In genomic region chr3:138593488-138594149, GRCh38 we compare ENCODE assay signal across 8 cellular contexts. TPM values are rescaled to one million over a fixed set of nuclear protein-coding genes. Genes with fewer than 3 reads are reported as not detected.
DNase-seq lines count a peak whose midpoint lies in the region; ATAC-seq and TF ChIP-seq lines count a peak whose summit lies in the region.

No MANE protein-coding gene starts in this region.

- no peaks in the 10 kb centered on the region for H3K27me3 ChIP-seq in mesendoderm (ENCODE audit: insufficient read depth, low read length, poor library complexity)

- H3K4me1 ChIP-seq in mesendoderm (ENCODE audit: control insufficient read depth, low read depth, low read length): no peaks in the 10 kb centered on the region

- H3K27ac Mint-ChIP-seq in stimulated activated naive CD8-positive, alpha-beta T cell treated with anti-CD3 and anti-CD28 coated beads, Interleukin-15, Interleukin-2, amounts not matched to agents 100 ng/mL and 50 ng/mL, for 24 hours: peak overlapping the region; percentile 31

- DNase-seq in stimulated activated naive CD8-positive, alpha-beta T cell treated with anti-CD3 and anti-CD28 coated beads, Interleukin-15, Interleukin-2, amounts not matched to agents 100 U/mL and 50 U/mL, for 24 hours: no peak
- DNase-seq in cardiac fibroblast (ENCODE audit: low read depth in 2 of 2) (peak in 1 of 2 donors; percentile 5), mesendoderm (peak; percentile 44), DMS53 (lab: John Stamatoyannopoulos, UW) (no peak)
- no peak for DNase-seq in stimulated activated naive CD4-positive, alpha-beta T cell treated with Interleukin-2 at 50 U/mL for 16 hours (lab: John Stamatoyannopoulos, UW)
- no peak for DNase-seq in stimulated activated CD4-positive, alpha-beta T cell treated with anti-CD3 and anti-CD28 coated beads, Interleukin-2, amount 100 ng/mL, for 48 hours

- H3K4me3 ChIP-seq in cardiac fibroblast (replicated peaks in 1 of 2; ENCODE audit: low read depth in 2 of 2, low read length in 2 of 2): peak overlapping the region; percentile 84 to 92
- peak overlapping the region; percentile 88 for H3K4me3 ChIP-seq in mesendoderm (ENCODE audit: low read length)

- H2BK120ac ChIP-seq in mesendoderm (ENCODE audit: low read depth, low read length): no peak overlapping the region

- peak overlapping the region; percentile 97 for H3K4me2 ChIP-seq in mesendoderm (ENCODE audit: low read length)

- H3K36me3 ChIP-seq in mesendoderm (ENCODE audit: control insufficient read depth, insufficient read depth, low read length): no peaks in the 10 kb centered on the region

- no CpG with 5 or more reads among the region's 22 CpGs for WGBS in mesendoderm (ENCODE audit: extremely low coverage, insufficient coverage, low lambda C conversion rate)

- TF ChIP-seq CTCF in cardiac fibroblast (IDR thresholded peaks at IDR 0.05; ENCODE audit: low read depth, low read length): no peak

- H3K4me3 Mint-ChIP-seq in stimulated activated naive CD8-positive, alpha-beta T cell treated with anti-CD3 and anti-CD28 coated beads, Interleukin-15, Interleukin-2, amounts not matched to agents 100 ng/mL and 50 ng/mL, for 24 hours: peak overlapping the region; percentile 87

- no peak overlapping the region for H3K4ac ChIP-seq in mesendoderm (ENCODE audit: low read depth, low read length)

- H4K5ac ChIP-seq in mesendoderm (ENCODE audit: low read length): no peak overlapping the region

- H3K9ac ChIP-seq in mesendoderm (ENCODE audit: low read length): peak overlapping the region; percentile 88

- H3K56ac ChIP-seq in mesendoderm (ENCODE audit: low read length): peak overlapping the region; percentile 92

- H2AK5ac ChIP-seq in mesendoderm (ENCODE audit: low read length): no peak overlapping the region

- H2BK15ac ChIP-seq in mesendoderm (replicated peaks; ENCODE audit: low read depth): no peak overlapping the region

- H4K8ac ChIP-seq in mesendoderm (ENCODE audit: low read depth, low read length): no peak overlapping the region

- peak overlapping the region; percentile 85 for H3K23ac ChIP-seq in mesendoderm (ENCODE audit: low read length)

- no peak overlapping the region for H2BK5ac ChIP-seq in mesendoderm (ENCODE audit: low read length)

- H3K4me1 Mint-ChIP-seq in stimulated activated naive CD8-positive, alpha-beta T cell treated with anti-CD3 and anti-CD28 coated beads, Interleukin-15, Interleukin-2, amounts not matched to agents 100 ng/mL and 50 ng/mL, for 24 hours (ENCODE audit: low read depth): peaks cover 11% of the 10 kb centered on the region

- no peaks in the 10 kb centered on the region for H3K79me1 ChIP-seq in mesendoderm (ENCODE audit: low read length)

- no peak for ATAC-seq in stimulated activated naive CD8-positive, alpha-beta T cell treated with anti-CD3 and anti-CD28 coated beads, Interleukin-15, Interleukin-2, amounts not matched to agents 100 U/mL and 50 U/mL, for 24 hours
- no peak for ATAC-seq in GM21526 (IDR thresholded peaks at IDR 0.05; ENCODE audit: low FRiP score, unreplicated experiment)

- H3K9me3 Mint-ChIP-seq in stimulated activated naive CD8-positive, alpha-beta T cell treated with anti-CD3 and anti-CD28 coated beads, Interleukin-15, Interleukin-2, amounts not matched to agents 100 ng/mL and 50 ng/mL, for 24 hours: no peaks in the 10 kb centered on the region

- no peaks in the 10 kb centered on the region for H3K27me3 Mint-ChIP-seq in stimulated activated naive CD8-positive, alpha-beta T cell treated with anti-CD3 and anti-CD28 coated beads, Interleukin-15, Interleukin-2, amounts not matched to agents 100 ng/mL and 50 ng/mL, for 24 hours

- no peaks in the 10 kb centered on the region for H3K36me3 Mint-ChIP-seq in stimulated activated naive CD8-positive, alpha-beta T cell treated with anti-CD3 and anti-CD28 coated beads, Interleukin-15, Interleukin-2, amounts not matched to agents 100 ng/mL and 50 ng/mL, for 24 hours (ENCODE audit: low read depth)

- peak overlapping the region; percentile 23 for H3K18ac ChIP-seq in mesendoderm (ENCODE audit: low read length)

- H3K27ac ChIP-seq in mesendoderm (ENCODE audit: low read depth, low read length): no peak overlapping the region

- H3K79me2 ChIP-seq in mesendoderm (ENCODE audit: control insufficient read depth, insufficient read depth, low read length): no peaks in the 10 kb centered on the region

RNA-seq across cellular contexts. Expression of gene CEP70, which starts 0.4 kb away (rescaled TPM):
- polyA plus RNA-seq in mesendoderm (2013, experiment 1 of 2): 12.7 TPM
- 12.9 TPM for polyA plus RNA-seq in mesendoderm (2013, experiment 2 of 2)

RNA-seq across cellular contexts. Expression of gene FAIM, which starts 15.0 kb away (rescaled TPM):
- polyA plus RNA-seq in mesendoderm (2013, experiment 1 of 2): 21.5 TPM
- polyA plus RNA-seq in mesendoderm (2013, experiment 2 of 2): 21.6 TPM
